ENCODE assay signal across 25 cellular contexts in the genomic region with DNA sequence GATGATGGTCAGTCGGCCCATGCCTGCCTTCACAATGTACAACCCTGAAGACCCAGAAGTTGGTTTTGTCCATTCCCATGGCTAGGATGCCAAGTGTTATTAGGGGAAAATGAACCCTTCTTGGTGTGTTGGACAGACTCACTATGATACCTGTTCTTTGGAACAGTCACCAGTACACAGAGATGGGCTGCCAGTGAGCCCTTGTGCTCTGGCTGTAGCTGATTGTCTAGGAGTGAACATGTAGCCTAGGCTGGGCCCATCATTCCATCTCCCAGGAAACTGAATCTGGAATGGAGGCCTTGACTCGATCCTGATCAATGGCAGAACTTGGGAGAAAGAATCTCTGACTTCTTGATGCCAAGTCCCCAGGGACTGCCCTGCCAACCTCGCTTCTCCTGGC.
DNase-seq lines count a peak whose midpoint lies in the region; ATAC-seq, FAIRE-seq and TF ChIP-seq lines count a peak whose summit lies in the region.
"Had no signal": no experiment of that assay in that cellular context is flagged by ENCODE, and none has a peak within 500 bp of the region (broad histone marks: within the 10 kb centered on the region; RNA-seq: fewer than 3 reads in every experiment).

No MANE protein-coding gene starts in this region.

- FAIRE-seq in H1 (lab: Jason Lieb, UNC) (no peak), frontal cortex (lab: Jason Lieb, UNC) (no peak)
- FAIRE-seq: A549, GM12878, GM12892, GM18507 had no signal

- H3K79me2 ChIP-seq in Karpas-422 (ENCODE audit: low read length) (no peaks in the 10 kb centered on the region), H1 (ENCODE audit: control insufficient read depth in 1 of 2, insufficient read depth in 2 of 2, low read length in 2 of 2) (no peaks in the 10 kb centered on the region)

- no peak overlapping the region for H3K23ac ChIP-seq in H1 (ENCODE audit: insufficient read length)

- no peak for TF ChIP-seq POLR2A in H1 (IDR thresholded peaks at IDR 0.05; ENCODE audit: control extremely low read depth in 1 of 2, low read depth in 2 of 2, low read length in 2 of 2)

- no peaks in the 10 kb centered on the region for H3K36me3 Mint-ChIP-seq in stimulated activated effector memory CD8-positive, alpha-beta T cell treated with anti-CD3 and anti-CD28 coated beads, Interleukin-12 subunit alpha, Interleukin-12 subunit beta, amount 100 ng/mL, for 72 hours
- H3K36me3 Mint-ChIP-seq: CD14-positive monocyte; CD4-positive, alpha-beta memory T cell; CD4-positive, CD25-positive, alpha-beta regulatory T cell; CD8-positive, alpha-beta memory T cell had no signal

- ATAC-seq in stimulated activated effector memory CD8-positive, alpha-beta T cell treated with anti-CD3 and anti-CD28 coated beads, Interleukin-12 subunit alpha, Interleukin-12 subunit beta, amount 100 ng/mL, for 72 hours = peak; percentile 25
- ATAC-seq: A549, GM12878 had no signal

- H3K14ac ChIP-seq in H1 (ENCODE audit: insufficient read length) = no peak overlapping the region

- TF ChIP-seq RAD21 in H1 (IDR thresholded peaks at IDR 0.05 in 1 of 2, conservative IDR thresholded peaks at IDR 0.05 in 1 of 2; ENCODE audit: low read depth in 2 of 2, low read length in 2 of 2) = no peak

- no peak overlapping the region for H2BK120ac ChIP-seq in H1 (replicated peaks; ENCODE audit: low read depth, low read length)

- no peaks in the 10 kb centered on the region for H4K20me1 ChIP-seq in Karpas-422 (ENCODE audit: insufficient read depth, low read depth, low read length)
- H4K20me1 ChIP-seq in H1 (replicated peaks in 1 of 2; ENCODE audit: control insufficient read depth in 1 of 2, insufficient read depth in 2 of 2, low read length in 2 of 2) = no peaks in the 10 kb centered on the region
- H4K20me1 ChIP-seq: BLaER1 treated with 17β-estradiol and CSF1 and Interleukin-3, amounts not matched to agents 10 nM and 100 nM had no signal

- peak overlapping the region; percentile 94; the same call in 1 of the 2 replicates for H3K27ac ChIP-seq in Karpas-422 (ENCODE audit: low read length)
- no peak overlapping the region for H3K27ac ChIP-seq in H1 (ENCODE audit: low read depth, low read length)
- H3K27ac ChIP-seq: 22Rv1, A549 had no signal

- H3K4me2 ChIP-seq in Karpas-422 (ENCODE audit: low read depth, low read length, poor library complexity, severe bottlenecking) (no peak overlapping the region), H1 (ENCODE audit: insufficient read depth in 1 of 2, low read depth in 2 of 2, low read length in 2 of 2) (no peak overlapping the region)
- H3K4me2 ChIP-seq: A549 had no signal

- H3K4me3 Mint-ChIP-seq in stimulated activated effector memory CD8-positive, alpha-beta T cell treated with anti-CD3 and anti-CD28 coated beads, Interleukin-12 subunit alpha, Interleukin-12 subunit beta, amount 100 ng/mL, for 72 hours = no peak overlapping the region
- H3K4me3 Mint-ChIP-seq: B cell; CD14-positive monocyte; CD4-positive, alpha-beta memory T cell; CD4-positive, CD25-positive, alpha-beta regulatory T cell; CD8-positive, alpha-beta memory T cell had no signal

- H3K9me2 ChIP-seq in Karpas-422 (replicated peaks; ENCODE audit: insufficient read depth, low read length) = no peaks in the 10 kb centered on the region

- no peak overlapping the region for H4K91ac ChIP-seq in H1 (replicated peaks; ENCODE audit: insufficient read length, low read length)

- no peaks in the 10 kb centered on the region for H3K9me3 ChIP-seq in Karpas-422 (ENCODE audit: low read length)
- no peaks in the 10 kb centered on the region for H3K9me3 ChIP-seq in H1 (ENCODE audit: insufficient read depth in 2 of 2, low read depth in 1 of 2, low read length in 1 of 2)
- H3K9me3 ChIP-seq: A549; BLaER1 treated with 17β-estradiol and CSF1 and Interleukin-3, amounts not matched to agents 10 nM and 100 nM had no signal

- H3K4ac ChIP-seq in H1 (replicated peaks; ENCODE audit: insufficient read length, low read depth, low read length) = no peak overlapping the region

- H3K56ac ChIP-seq in H1 (replicated peaks; ENCODE audit: insufficient read length, low read depth, low read length) = no peak overlapping the region

- no peak for TF ChIP-seq EP300 in H1 (IDR thresholded peaks at IDR 0.05; ENCODE audit: borderline replicate concordance in 1 of 2, low read depth in 2 of 2, low read length in 2 of 2)

- H3K4me3 ChIP-seq in Karpas-422 (ENCODE audit: low read length) = no peak overlapping the region
- H3K4me3 ChIP-seq in H1 (ENCODE audit: extremely low read depth in 1 of 4, insufficient read depth in 2 of 4, low read depth in 3 of 4, low read length in 4 of 4) = no peak overlapping the region
- H3K4me3 ChIP-seq: A549; BLaER1 treated with 17β-estradiol and CSF1 and Interleukin-3, amounts not matched to agents 10 nM and 100 nM; GM12878 had no signal

- no peaks in the 10 kb centered on the region for H3K23me2 ChIP-seq in H1 (ENCODE audit: low read depth, low read length)

- no peaks in the 10 kb centered on the region for H3K27me3 ChIP-seq in Karpas-422 (ENCODE audit: low read length)
- H3K27me3 ChIP-seq in H1 (replicated peaks in 1 of 4; ENCODE audit: control insufficient read depth in 3 of 4, extremely low read depth in 1 of 4, insufficient read depth in 3 of 4, low read length in 3 of 4) = no peaks in the 10 kb centered on the region
- H3K27me3 ChIP-seq: BLaER1 treated with 17β-estradiol and CSF1 and Interleukin-3, amounts not matched to agents 10 nM and 100 nM had no signal

- H3K4me1 Mint-ChIP-seq in stimulated activated effector memory CD8-positive, alpha-beta T cell treated with anti-CD3 and anti-CD28 coated beads, Interleukin-12 subunit alpha, Interleukin-12 subunit beta, amount 100 ng/mL, for 72 hours = no peaks in the 10 kb centered on the region
- H3K4me1 Mint-ChIP-seq: CD4-positive, alpha-beta memory T cell; CD8-positive, alpha-beta memory T cell had no signal

- H2BK20ac ChIP-seq in H1 (ENCODE audit: low read length) = no peak overlapping the region; the same call in 1 of the 2 replicates

- H4K5ac ChIP-seq in H1 (ENCODE audit: insufficient read length, low read depth, low read length) = no peak overlapping the region

- POLR2A ChIA-PET in H1 (lab: Charles Lee; ENCODE audit: partially characterized antibody) = no interaction called here

- TF ChIP-seq CTCF in H1 (IDR thresholded peaks at IDR 0.05; ENCODE audit: control extremely low read depth in 1 of 3, insufficient read depth in 1 of 3, low read depth in 1 of 3, low read length in 3 of 3) = no peak

- H2BK5ac ChIP-seq in H1 (ENCODE audit: low read depth, low read length) = no peak overlapping the region

- CTCF ChIA-PET in H1 (lab: Charles Lee; ENCODE audit: partially characterized antibody) = no interaction called here

- no peak overlapping the region for H3K9ac ChIP-seq in Karpas-422 (ENCODE audit: low read length)
- H3K9ac ChIP-seq in H1 (replicated peaks in 1 of 4; ENCODE audit: extremely low read depth in 1 of 4, low read depth in 3 of 4, low read length in 3 of 4) = no peak overlapping the region
- H3K9ac ChIP-seq: BLaER1 treated with 17β-estradiol and CSF1 and Interleukin-3, amounts not matched to agents 10 nM and 100 nM had no signal

- H3K36me3 ChIP-seq in Karpas-422 (ENCODE audit: insufficient read depth, low read length) (no peaks in the 10 kb centered on the region), H1 (ENCODE audit: control insufficient read depth in 2 of 4, insufficient read depth in 4 of 4, low read length in 3 of 4) (no peaks in the 10 kb centered on the region)
- H3K36me3 ChIP-seq: BLaER1 treated with 17β-estradiol and CSF1 and Interleukin-3, amounts not matched to agents 10 nM and 100 nM had no signal

- DNase-seq in Karpas-422 = no peak
- no peak for DNase-seq in H1 (ENCODE audit: low read depth in 1 of 2, low spot score in 2 of 2)
- DNase-seq in stimulated activated effector memory CD8-positive, alpha-beta T cell treated with anti-CD3 and anti-CD28 coated beads, Interleukin-12 subunit alpha, Interleukin-12 subunit beta, amount 100 ng/mL, for 72 hours (ENCODE audit: low spot score in 2 of 2) = no peak
- no peak for DNase-seq in iPS-NIHi11 (ENCODE audit: low spot score)
- no peak for DNase-seq in frontal cortex (ENCODE audit: low spot score in 2 of 2)
- DNase-seq: AML-193; CD4-positive, alpha-beta memory T cell; CD4-positive, CD25-positive, alpha-beta regulatory T cell; CD8-positive, alpha-beta memory T cell; COR-L47; DMS 273 treated with DMSO at 0.1 percent for 48 hours; DMS153; DMS53; DMS79; DND-41; EL; GDM1 had no signal

- H2BK15ac ChIP-seq in H1 (ENCODE audit: low read length) = no peak overlapping the region

- no peaks in the 10 kb centered on the region for H3K9me3 Mint-ChIP-seq in stimulated activated effector memory CD8-positive, alpha-beta T cell treated with anti-CD3 and anti-CD28 coated beads, Interleukin-12 subunit alpha, Interleukin-12 subunit beta, amount 100 ng/mL, for 72 hours

- H2AFZ ChIP-seq in Karpas-422 (ENCODE audit: low read length) (no peak overlapping the region), H1 (ENCODE audit: low read length) (no peak overlapping the region)

- H3K27ac Mint-ChIP-seq in stimulated activated effector memory CD8-positive, alpha-beta T cell treated with anti-CD3 and anti-CD28 coated beads, Interleukin-12 subunit alpha, Interleukin-12 subunit beta, amount 100 ng/mL, for 72 hours = no peak overlapping the region
- H3K27ac Mint-ChIP-seq: B cell; CD4-positive, alpha-beta memory T cell; CD4-positive, CD25-positive, alpha-beta regulatory T cell; CD8-positive, alpha-beta memory T cell had no signal

- peak overlapping the region; percentile 21; the same call in 1 of the 2 replicates for H2BK12ac ChIP-seq in H1 (ENCODE audit: low read depth, low read length)

- peaks cover 69% of the 10 kb centered on the region for H3K4me1 ChIP-seq in Karpas-422 (ENCODE audit: low read length)
- peaks cover 0 to 14% (median 10%) of the 10 kb centered on the region in 4 experiments for H3K4me1 ChIP-seq in H1 (replicated peaks in 1 of 4; ENCODE audit: control insufficient read depth in 3 of 4, insufficient read depth in 4 of 4, low read length in 3 of 4)
- H3K4me1 ChIP-seq: A549 had no signal

- H3K18ac ChIP-seq in H1 (ENCODE audit: extremely low read depth, low read length) = no peak overlapping the region

- no peaks in the 10 kb centered on the region for H3K79me1 ChIP-seq in H1 (ENCODE audit: low read depth, low read length)

- H4K8ac ChIP-seq in H1 (ENCODE audit: extremely low read depth, insufficient read depth, low read length) = no peak overlapping the region

- H2AK5ac ChIP-seq in H1 (ENCODE audit: low read depth, low read length) = no peak overlapping the region

- WGBS in H1 (ENCODE audit: extremely low coverage in 1 of 2, insufficient coverage in 1 of 2, insufficient read length in 1 of 2, insufficient replicate concordance in 2 of 2, low coverage in 1 of 2, low lambda C conversion rate in 2 of 2, missing lambda C conversion rate in 1 of 2), 2 experiments = 93% methylated on average over 3 of the region's 3 CpGs; no CpG with 5 or more reads in 1 of the 2 experiments
